In the genomic region with DNA sequence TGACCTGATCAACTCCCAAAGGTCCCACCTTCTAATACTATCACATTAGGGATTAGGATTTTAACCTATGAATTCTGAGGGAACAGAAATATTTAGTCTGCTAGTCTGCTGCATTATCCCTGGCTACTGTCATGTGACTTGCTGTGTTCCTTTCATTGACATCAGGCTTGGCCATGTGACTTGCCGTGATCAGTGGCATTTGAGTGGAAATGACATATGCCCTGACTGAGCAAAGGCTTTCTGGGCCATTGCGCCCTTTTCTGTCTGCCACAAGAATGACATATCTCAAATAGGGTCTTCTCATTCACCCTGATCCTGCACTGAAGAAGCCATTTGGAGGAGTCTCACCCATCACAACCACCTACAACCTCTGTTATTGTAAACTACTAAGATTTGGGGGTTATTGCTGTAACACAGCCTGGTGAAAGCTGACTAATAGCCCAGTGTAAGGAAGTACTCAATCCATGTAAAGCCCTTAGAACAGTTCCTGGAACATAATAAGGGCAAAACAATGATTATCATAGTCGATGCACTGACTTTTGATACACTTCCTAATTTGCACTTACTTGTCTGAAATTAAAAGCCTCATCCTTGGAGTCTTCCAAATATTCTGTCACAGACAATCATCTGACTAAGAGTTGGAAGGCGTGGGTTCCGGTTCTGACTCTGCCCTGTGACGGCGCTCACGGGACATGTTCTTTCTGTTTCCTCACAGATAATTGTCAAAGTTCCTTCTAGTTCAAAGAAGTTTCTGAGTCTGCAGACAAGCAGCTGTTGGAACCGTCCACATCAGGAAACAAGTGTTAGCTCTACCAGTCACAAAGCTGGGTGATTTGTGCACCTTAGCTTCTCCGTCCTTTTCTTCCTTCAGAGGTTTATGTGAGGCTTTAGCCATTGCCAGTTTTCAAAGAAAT, we compare ENCODE assay signal across 9 cellular contexts. TPM values are rescaled to one million over a fixed set of nuclear protein-coding genes. Genes with fewer than 3 reads are reported as not detected.
DNase-seq lines count a peak whose midpoint lies in the region; ATAC-seq and TF ChIP-seq lines count a peak whose summit lies in the region.
"Had no signal": no experiment of that assay in that cellular context is flagged by ENCODE, and none has a peak within 500 bp of the region (broad histone marks: within the 10 kb centered on the region; RNA-seq: fewer than 3 reads in every experiment).

No MANE protein-coding gene starts in this region.

- H2AFZ ChIP-seq in Karpas-422 (ENCODE audit: low read length) = peak overlapping the region; percentile 14; the same call in 1 of the 2 replicates

- TF ChIP-seq CTCF in heart right ventricle (IDR thresholded peaks at IDR 0.05) = peak in 2 of 9 donors; percentile 5 to 16

- H3K79me2 ChIP-seq in Karpas-422 (ENCODE audit: low read length) = no peaks in the 10 kb centered on the region

- intact Hi-C loops in heart right ventricle (cut with DNase I) = no loop called here

- WGBS in heart right ventricle, 2 donors = 53 to 66% methylated on average over 10 of the region's 10 CpGs

- ATAC-seq in GM19467 (IDR thresholded peaks at IDR 0.05; ENCODE audit: unreplicated experiment) (peak; percentile 47), heart right ventricle (peak; percentile 50 to 91 (median 84)), HG03439 (IDR thresholded peaks at IDR 0.05; ENCODE audit: unreplicated experiment) (no peak)

- no peaks in the 10 kb centered on the region for H3K36me3 ChIP-seq in Karpas-422 (ENCODE audit: insufficient read depth, low read length)
- no peaks in the 10 kb centered on the region for H3K36me3 ChIP-seq in heart right ventricle

- no peaks in the 10 kb centered on the region for H3K9me3 ChIP-seq in Karpas-422 (ENCODE audit: low read length)
- H3K9me3 ChIP-seq in heart right ventricle = no peaks in the 10 kb centered on the region

- no peaks in the 10 kb centered on the region for H4K20me1 ChIP-seq in Karpas-422 (ENCODE audit: insufficient read depth, low read depth, low read length)

- no peaks in the 10 kb centered on the region for H3K9me2 ChIP-seq in Karpas-422 (replicated peaks; ENCODE audit: insufficient read depth, low read length)

- no peak overlapping the region for H3K9ac ChIP-seq in Karpas-422 (ENCODE audit: low read length)
- H3K9ac ChIP-seq: KMS-11 had no signal

- H3K4me3 ChIP-seq in Karpas-422 (ENCODE audit: low read length) (no peak overlapping the region), heart right ventricle (peak overlapping the region in 4 of 10 donors; percentile 0 to 14 (median 12))

- no peak overlapping the region for H3K4me2 ChIP-seq in Karpas-422 (ENCODE audit: low read depth, low read length, poor library complexity, severe bottlenecking)
- H3K4me2 ChIP-seq: KMS-11 had no signal

- no peaks in the 10 kb centered on the region for H3K27me3 ChIP-seq in Karpas-422 (ENCODE audit: low read length)
- H3K27me3 ChIP-seq in heart right ventricle = no peaks in the 10 kb centered on the region

- DNase-seq in Karpas-422 (no peak), activated T-cell treated with anti-CD3 and anti-CD28 coated beads for 4 hours (peak; percentile 55), heart right ventricle (peak; percentile 48 to 60), SHP77 (lab: John Stamatoyannopoulos, UW) (no peak), NCI-H2029 (lab: John Stamatoyannopoulos, UW) (no peak)
- peak; percentile 42 to 59 for DNase-seq in stimulated activated CD4-positive, alpha-beta T cell treated with anti-CD3 and anti-CD28 coated beads, Interleukin-4, amount 100 ng/mL, for 48 hours (ENCODE audit: low read depth in 2 of 2)

- H3K4me1 ChIP-seq in Karpas-422 (ENCODE audit: low read length) (no peaks in the 10 kb centered on the region), heart right ventricle (peaks cover 0 to 50% (median 7%) of the 10 kb centered on the region in 9 donors)

- no peak overlapping the region for H3K27ac ChIP-seq in Karpas-422 (ENCODE audit: low read length)
- H3K27ac ChIP-seq in heart right ventricle = peak overlapping the region; percentile 22 to 81 (median 57)
- H3K27ac ChIP-seq: KMS-11 had no signal

RNA-seq across cellular contexts. Expression of a gene that starts 33.2 kb away (rescaled TPM):
- total RNA-seq in Karpas-422 (2014; rRNA removed; shearing (Covaris generic); ENCODE audit: low replicate concordance) = 1.2 and 1.6 TPM in 2 replicates
- total RNA-seq in heart right ventricle = 1 to 10 TPM; 2.4 to 8.1 (median 3.4) TPM
- 1 to 10 TPM; 1.3 to 3.5 TPM for polyA plus RNA-seq in heart right ventricle

Comparison
In these comparisons a context has a peak if more than half of its experiments do, and no peak if none do; other contexts are left out.
1. DNase-seq: peak in activated T-cell treated with anti-CD3 and anti-CD28 coated beads for 4 hours (single experiment), heart right ventricle (2 of 2) and stimulated activated CD4-positive, alpha-beta T cell treated with anti-CD3 and anti-CD28 coated beads, Interleukin-4, amount 100 ng/mL, for 48 hours (2 of 2); none in Karpas-422 (single experiment), SHP77 (0 of 2) and NCI-H2029 (single experiment).